Comparison of ENCODE assay signal across 24 cellular contexts in the genomic region with DNA sequence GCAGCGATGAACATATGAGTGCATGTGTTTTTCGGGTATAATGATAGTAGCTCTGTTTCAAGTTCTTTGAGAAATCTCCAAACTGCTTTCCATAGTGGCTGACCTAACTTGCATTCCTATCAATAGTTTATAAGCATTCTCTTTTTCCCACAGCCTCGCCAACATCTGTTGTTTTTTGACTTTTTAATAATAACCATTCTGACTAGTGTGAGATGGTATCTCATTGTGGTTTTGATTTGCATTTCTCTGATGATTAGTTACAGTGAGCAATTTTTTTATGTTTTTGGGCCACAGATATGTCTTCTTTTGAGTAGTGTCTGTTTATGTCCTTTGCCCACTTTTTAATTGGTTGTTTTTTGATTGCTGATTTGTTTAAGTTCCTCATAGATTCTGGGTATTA. TPM values are rescaled to one million over a fixed set of nuclear protein-coding genes. Genes with fewer than 3 reads are reported as not detected.
A peak's percentile ranks its signal among the peaks of the same experiment; 100 is the strongest.
DNase-seq lines count a peak whose midpoint lies in the region; ATAC-seq and TF ChIP-seq lines count a peak whose summit lies in the region.
"Had no signal": no experiment of that assay in that cellular context is flagged by ENCODE, and none has a peak within 500 bp of the region (broad histone marks: within the 10 kb centered on the region; RNA-seq: fewer than 3 reads in every experiment).

No MANE protein-coding gene starts in this region.

- DNase-seq in AG10803 (ENCODE audit: low read depth) (peak; percentile 85), GM04503 (ENCODE audit: low read depth) (peak; percentile 70), SJCRH30 (peak; percentile 32 to 37), fibroblast of the aortic adventitia (ENCODE audit: low read depth) (peak; percentile 11), GF-D8 (lab: John Stamatoyannopoulos, UW) (no peak), foreskin melanocyte (no peak)
- DNase-seq: activated CD4-positive, alpha-beta T cell treated with anti-CD3 and anti-CD28 coated beads for 48 hours; activated naive CD4-positive, alpha-beta T cell treated with anti-CD3 and anti-CD28 coated beads, Interleukin-2, amount 10 ng/mL, durations not matched to agents 7 days and 5 days; Calu3; effector CD4-positive, alpha-beta T cell; gastrocnemius medialis; hippocampal formation; Karpas-422; left lung; mesendoderm; naive B cell; NCI-H446 treated with DMSO at 0.1 percent for 48 hours; nucleus accumbens; stimulated activated naive CD8-positive, alpha-beta T cell treated with anti-CD3 and anti-CD28 coated beads, Interleukin-15, Interleukin-2, amounts not matched to agents 100 U/mL and 50 U/mL, for 24 hours; testis; uterus had no signal

- no peak overlapping the region for H3K4me3 ChIP-seq in AG10803 (ENCODE audit: low read length)
- H3K4me3 ChIP-seq in SJCRH30 = no peak overlapping the region
- no peak overlapping the region for H3K4me3 ChIP-seq in fibroblast of the aortic adventitia (ENCODE audit: low read depth, low read length)
- H3K4me3 ChIP-seq: gastrocnemius medialis, left lung, testis, uterus had no signal

- H3K27me3 ChIP-seq in SJCRH30 = no peaks in the 10 kb centered on the region
- H3K27me3 ChIP-seq: gastrocnemius medialis, left lung, testis, uterus had no signal

- H3K27ac ChIP-seq in SJCRH30 = peak overlapping the region; percentile 45
- H3K27ac ChIP-seq: epithelial cell of prostate, gastrocnemius medialis, left lung, testis, uterus had no signal

- no peak for TF ChIP-seq CTCF in AG10803 (conservative IDR thresholded peaks at IDR 0.05; ENCODE audit: low read length)
- no peak for TF ChIP-seq CTCF in fibroblast of the aortic adventitia (IDR thresholded peaks at IDR 0.05; ENCODE audit: insufficient read depth, low read length)

- no peaks in the 10 kb centered on the region for H3K36me3 ChIP-seq in SJCRH30
- H3K36me3 ChIP-seq: gastrocnemius medialis, left lung, uterus had no signal

- peaks cover 12% of the 10 kb centered on the region; the same call in 1 of the 2 replicates for H3K4me1 ChIP-seq in SJCRH30
- H3K4me1 ChIP-seq: gastrocnemius medialis, left lung, testis, uterus had no signal

- ATAC-seq in HG02840 (IDR thresholded peaks at IDR 0.05; ENCODE audit: low FRiP score, unreplicated experiment) (no peak), GM21529 (IDR thresholded peaks at IDR 0.05; ENCODE audit: unreplicated experiment) (no peak)
- ATAC-seq: gastrocnemius medialis; left lung; stimulated activated naive CD8-positive, alpha-beta T cell treated with anti-CD3 and anti-CD28 coated beads, Interleukin-15, Interleukin-2, amounts not matched to agents 100 U/mL and 50 U/mL, for 24 hours had no signal

- no peaks in the 10 kb centered on the region for H3K9me3 ChIP-seq in SJCRH30 (replicated peaks)
- H3K9me3 ChIP-seq: gastrocnemius medialis, left lung, testis, uterus had no signal

RNA-seq across cellular contexts. Expression of a gene that starts 10.6 kb away (rescaled TPM):
- total RNA-seq in SJCRH30 (2014; rRNA removed; shearing (Covaris generic)) = 21.7 and 23.7 TPM in 2 replicates
- total RNA-seq in fibroblast of the aortic adventitia (ENCODE audit: low replicate concordance) = 28.0 and 63.5 TPM in 2 replicates

Comparison
In these comparisons a context has a peak if more than half of its experiments do, and no peak if none do; other contexts are left out.
1. DNase-seq: peak in AG10803 (single experiment), GM04503 (single experiment), SJCRH30 (2 of 2) and fibroblast of the aortic adventitia (single experiment); none in GF-D8 (single experiment) and foreskin melanocyte (single experiment).